In the genomic region with DNA sequence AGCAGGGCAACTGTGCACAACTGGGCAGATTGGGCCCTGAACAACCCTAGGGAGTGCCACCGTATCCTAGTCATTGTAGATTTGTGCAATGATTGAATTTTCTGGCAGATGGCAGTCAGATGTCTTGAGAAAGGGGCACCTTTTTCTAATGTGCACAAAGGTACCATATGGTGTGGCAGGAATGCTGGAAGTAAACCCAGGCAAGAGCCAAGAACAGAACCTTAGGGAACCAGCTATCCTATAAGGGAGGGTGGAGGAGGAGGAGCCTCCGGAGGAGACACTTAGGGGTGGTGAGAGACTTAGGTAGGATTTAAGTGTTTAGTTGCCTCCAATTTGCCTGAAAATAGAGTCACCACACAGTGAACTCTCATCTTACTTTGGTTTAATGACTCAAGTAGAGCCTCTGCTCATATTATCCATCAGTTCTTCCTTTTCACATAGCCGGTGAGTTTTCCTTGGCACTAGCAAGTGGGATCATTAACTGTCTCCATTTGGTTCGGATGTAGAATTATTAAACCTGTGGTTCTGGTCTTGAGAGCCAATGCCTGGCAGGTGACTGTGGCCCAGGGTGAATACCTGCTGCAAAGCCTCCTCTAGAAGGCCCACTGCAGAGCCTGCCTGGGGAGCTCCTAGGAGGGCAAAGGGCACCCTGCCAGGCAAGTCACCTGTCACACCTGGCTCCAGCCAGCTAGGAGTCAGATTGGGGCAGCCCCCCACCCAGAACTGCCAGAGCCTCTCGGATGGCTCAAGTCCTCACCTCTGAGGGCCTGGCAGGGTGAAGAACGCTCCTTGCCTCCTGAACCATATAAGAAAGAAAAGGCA, we compare ENCODE assay signal across 10 cellular contexts.
A peak's percentile ranks its signal among the peaks of the same experiment; 100 is the strongest.
DNase-seq lines count a peak whose midpoint lies in the region; ATAC-seq and TF ChIP-seq lines count a peak whose summit lies in the region.
"Had no signal": no experiment of that assay in that cellular context is flagged by ENCODE, and none has a peak within 500 bp of the region (broad histone marks: within the 10 kb centered on the region; RNA-seq: fewer than 3 reads in every experiment).

No MANE protein-coding gene starts in this region.

- no peak for ATAC-seq in GM21528 (IDR thresholded peaks at IDR 0.05; ENCODE audit: low FRiP score, unreplicated experiment)
- ATAC-seq: Panc1 had no signal

- no peak overlapping the region for H4K12ac ChIP-seq in trophoblast cell (ENCODE audit: low read depth, low read length)

- H4K91ac ChIP-seq in trophoblast cell (ENCODE audit: low read depth, low read length): peak overlapping the region; percentile 75

- no peak overlapping the region for H3K4me3 ChIP-seq in CD4-positive, alpha-beta memory T cell (ENCODE audit: low read length in 2 of 2)
- H3K4me3 ChIP-seq in trophoblast cell (ENCODE audit: low read depth, low read length): no peak overlapping the region

- no peaks in the 10 kb centered on the region for H3K27me3 ChIP-seq in CD4-positive, alpha-beta memory T cell (ENCODE audit: insufficient read depth, low read length)
- H3K27me3 ChIP-seq in trophoblast cell (ENCODE audit: insufficient read depth, low read length): no peaks in the 10 kb centered on the region

- peak overlapping the region; percentile 34 for H2BK5ac ChIP-seq in trophoblast cell (ENCODE audit: low read depth, low read length, poor library complexity)

- no peaks in the 10 kb centered on the region for H3K27me3 Mint-ChIP-seq in CD4-positive, alpha-beta memory T cell
- H3K27me3 Mint-ChIP-seq in HFFc6 (ENCODE audit: insufficient read depth): peaks cover under 1% of the 10 kb centered on the region; the same call in 1 of the 2 replicates

- H3K36me3 ChIP-seq in CD4-positive, alpha-beta memory T cell (ENCODE audit: insufficient read depth, low read length): peaks cover 55% of the 10 kb centered on the region
- peaks cover 0 to 4% of the 10 kb centered on the region in 2 experiments for H3K36me3 ChIP-seq in trophoblast cell (ENCODE audit: control insufficient read depth in 1 of 2, insufficient read depth in 2 of 2, low read length in 2 of 2)

- peak overlapping the region; percentile 37 for H4K8ac ChIP-seq in trophoblast cell (ENCODE audit: low read depth, low read length)

- H3K4me3 Mint-ChIP-seq in CD4-positive, alpha-beta memory T cell: peak overlapping the region in 6 of 8 donors; percentile 32 to 75 (median 54)
- no peak overlapping the region for H3K4me3 Mint-ChIP-seq in HFFc6

- H3K79me2 ChIP-seq in trophoblast cell (ENCODE audit: control insufficient read depth, insufficient read depth, low read length, poor library complexity): peaks cover under 1% of the 10 kb centered on the region

- DNase-seq in CD4-positive, alpha-beta memory T cell: no peak
- DNase-seq in NCI-H69 (lab: John Stamatoyannopoulos, UW): peak; percentile 31
- DNase-seq in caudate nucleus (lab: John Stamatoyannopoulos, UW): peak in 2 of 61 donors; percentile 40 to 85
- DNase-seq in trophoblast cell: no peak
- DNase-seq in cortex of kidney (lab: John Stamatoyannopoulos, UW): no peak
- DNase-seq in HFFc6: no peak
- DNase-seq in SIG-M5 treated with dmso at 0.1 percent for 504 hours (lab: John Stamatoyannopoulos, UW; ENCODE audit: unreplicated experiment): no peak
- DNase-seq: NCI-H1105 had no signal

- no CpG with 5 or more reads among the region's 6 CpGs for WGBS in trophoblast cell (ENCODE audit: extremely low coverage, insufficient coverage, insufficient read length)

- POLR2A ChIA-PET in CD4-positive, alpha-beta memory T cell (lab: Charles Lee; ENCODE audit: partially characterized antibody): interaction anchor here (0.6 to 2.8 kb wide), 3 partner anchors 11 to 39 kb away, joined by 3 to 9 read pairs (median 3); no protein-coding TSS in a partner anchor

- H3K9me3 ChIP-seq in CD4-positive, alpha-beta memory T cell (ENCODE audit: control insufficient read depth in 1 of 2, low read length in 2 of 2): no peaks in the 10 kb centered on the region
- H3K9me3 ChIP-seq in trophoblast cell (ENCODE audit: insufficient read depth, low read depth, low read length): no peaks in the 10 kb centered on the region

- intact Hi-C loops in CD4-positive, alpha-beta memory T cell (cut with micrococcal nuclease): loop anchor here (1.0 kb wide), 1 partner anchor 8 kb away; no protein-coding TSS in a partner anchor

- no peaks in the 10 kb centered on the region for H3K9me3 Mint-ChIP-seq in CD4-positive, alpha-beta memory T cell
- no peaks in the 10 kb centered on the region for H3K9me3 Mint-ChIP-seq in HFFc6

- peak overlapping the region; percentile 57 for H3K18ac ChIP-seq in trophoblast cell (ENCODE audit: low read length)

- no peak overlapping the region for H3K23ac ChIP-seq in trophoblast cell (ENCODE audit: low read length)

- TF ChIP-seq CTCF in HFFc6 (IDR thresholded peaks at IDR 0.05): no peak

- no peak overlapping the region for H3K4me2 ChIP-seq in trophoblast cell (ENCODE audit: low read length)

- peaks cover 63 to 91% (median 80%) of the 10 kb centered on the region in 4 donors for H3K4me1 Mint-ChIP-seq in CD4-positive, alpha-beta memory T cell
- H3K4me1 Mint-ChIP-seq in HFFc6 (ENCODE audit: low read depth): peaks cover 28% of the 10 kb centered on the region

- H3K27ac Mint-ChIP-seq in CD4-positive, alpha-beta memory T cell: peak overlapping the region; percentile 80 to 96 (median 92)
- H3K27ac Mint-ChIP-seq in HFFc6: no peak overlapping the region

- no peak overlapping the region for H3K9ac ChIP-seq in trophoblast cell (ENCODE audit: low read length)

- no peak overlapping the region for H3K4ac ChIP-seq in trophoblast cell (ENCODE audit: low read depth, low read length)

- H3K14ac ChIP-seq in trophoblast cell (ENCODE audit: low read length): peak overlapping the region; percentile 78

- CTCF ChIA-PET in CD4-positive, alpha-beta memory T cell (lab: Charles Lee; ENCODE audit: partially characterized antibody): interaction anchor here (1.0 kb wide), 1 partner anchor 214 kb away, joined by 3 read pairs; no protein-coding TSS in a partner anchor

- peak overlapping the region; percentile 75 for H2AK5ac ChIP-seq in trophoblast cell (ENCODE audit: low read length)

- peaks cover 39% of the 10 kb centered on the region for H3K79me1 ChIP-seq in trophoblast cell (ENCODE audit: low read length)

- H3K36me3 Mint-ChIP-seq in CD4-positive, alpha-beta memory T cell: peaks cover 41 to 79% of the 10 kb centered on the region in 2 donors
- H3K36me3 Mint-ChIP-seq in HFFc6 (ENCODE audit: low read depth): no peaks in the 10 kb centered on the region

- peak overlapping the region; percentile 91 for H2BK12ac ChIP-seq in trophoblast cell (ENCODE audit: low read length)

- H3K27ac ChIP-seq in CD4-positive, alpha-beta memory T cell (ENCODE audit: low read depth, low read length): peak overlapping the region; percentile 11
- peak overlapping the region; percentile 40 for H3K27ac ChIP-seq in caudate nucleus (ENCODE audit: low read depth, low read length)
- peak overlapping the region; percentile 55 for H3K27ac ChIP-seq in trophoblast cell (ENCODE audit: low read depth, low read length)

- peaks cover 87% of the 10 kb centered on the region for H3K4me1 ChIP-seq in CD4-positive, alpha-beta memory T cell (ENCODE audit: insufficient read depth, low read length)
- H3K4me1 ChIP-seq in trophoblast cell (ENCODE audit: control insufficient read depth in 1 of 2, insufficient read depth in 2 of 2, low read length in 2 of 2): peaks cover 28 to 39% of the 10 kb centered on the region in 2 experiments

- peak overlapping the region; percentile 76 for H2BK120ac ChIP-seq in trophoblast cell (ENCODE audit: insufficient read depth, low read length, poor library complexity)

- H2AFZ ChIP-seq in trophoblast cell (ENCODE audit: insufficient read depth, low read length, poor library complexity): no peak overlapping the region
